9 cellular contexts compared by ENCODE assay signal in genomic region chr10:72254891-72255568, GRCh38. TPM values are rescaled to one million over a fixed set of nuclear protein-coding genes. Genes with fewer than 3 reads are reported as not detected.
A peak's percentile ranks its signal among the peaks of the same experiment; 100 is the strongest.
DNase-seq lines count a peak whose midpoint lies in the region; ATAC-seq and TF ChIP-seq lines count a peak whose summit lies in the region.
"Had no signal": no experiment of that assay in that cellular context is flagged by ENCODE, and none has a peak within 500 bp of the region (broad histone marks: within the 10 kb centered on the region; RNA-seq: fewer than 3 reads in every experiment).

No MANE protein-coding gene starts in this region.

- H3K27ac ChIP-seq in angular gyrus (ENCODE audit: low read depth, low read length) (peak overlapping the region; percentile 100), osteoblast (ENCODE audit: low read depth, low read length) (no peak overlapping the region)
- H3K27ac ChIP-seq: neutrophil had no signal

- no peaks in the 10 kb centered on the region for H3K36me3 ChIP-seq in osteoblast (ENCODE audit: insufficient read depth, low read length)
- H3K36me3 ChIP-seq: neutrophil had no signal

- no peaks in the 10 kb centered on the region for H3K9me3 ChIP-seq in osteoblast (ENCODE audit: low read depth, low read length)
- H3K9me3 ChIP-seq: neutrophil had no signal

- ATAC-seq in HG02798 (IDR thresholded peaks at IDR 0.05; ENCODE audit: poor library complexity, unreplicated experiment) (no peak), HG02884 (IDR thresholded peaks at IDR 0.05; ENCODE audit: unreplicated experiment) (no peak)

- H3K27me3 ChIP-seq in osteoblast (ENCODE audit: insufficient read depth, low read length), result no peaks in the 10 kb centered on the region
- H3K27me3 ChIP-seq: neutrophil had no signal

- no peaks in the 10 kb centered on the region for H3K79me2 ChIP-seq in osteoblast (ENCODE audit: insufficient read depth, low read length)

- H4K20me1 ChIP-seq in osteoblast (ENCODE audit: insufficient read depth, low read length), result no peaks in the 10 kb centered on the region

- TF ChIP-seq CTCF in GM20000 (IDR thresholded peaks at IDR 0.05; ENCODE audit: extremely low read depth, missing control alignments) (no peak), osteoblast (IDR thresholded peaks at IDR 0.05; ENCODE audit: extremely low read depth, low read depth, low read length) (no peak)

- intact Hi-C loops in cardiac septum (cut with DNase I), result no loop called here

- peak overlapping the region; percentile 54 for H3K4me2 ChIP-seq in osteoblast (ENCODE audit: insufficient read depth, low read length)

- H2AFZ ChIP-seq in osteoblast (ENCODE audit: low read length), result peak overlapping the region; percentile 95

- DNase-seq in AG08395 (ENCODE audit: low spot score) (peak; percentile 90), GM20000 (ENCODE audit: low spot score) (peak; percentile 47), NOMO-1 (lab: John Stamatoyannopoulos, UW; ENCODE audit: unreplicated experiment in 2 of 2) (peak; percentile 58 to 67), cardiac septum (ENCODE audit: low spot score) (peak; percentile 89), osteoblast (ENCODE audit: insufficient read length, low spot score, missing footprints) (peak; percentile 93)

- H3K4me3 ChIP-seq in osteoblast (ENCODE audit: insufficient read depth, low read length), result peak overlapping the region; percentile 20

- peaks cover 21% of the 10 kb centered on the region for H3K4me1 ChIP-seq in osteoblast (ENCODE audit: insufficient read depth, low read length)

RNA-seq across cellular contexts. Expression of gene DDIT4, which starts 18.7 kb away (rescaled TPM):
- total RNA-seq in cardiac septum (22.6 TPM), osteoblast (366 and 522 TPM in 2 replicates)

RNA-seq across cellular contexts. Expression of gene ASCC1, which starts 39.0 kb away (rescaled TPM):
- total RNA-seq in cardiac septum (21.2 TPM), osteoblast (40.2 and 50.1 TPM in 2 replicates)

RNA-seq across cellular contexts. Expression of gene ANAPC16, which starts 39.2 kb away (rescaled TPM):
- total RNA-seq in cardiac septum (171 TPM), osteoblast (50.7 and 58.0 TPM in 2 replicates)

Comparison
In these comparisons a context has a peak if more than half of its experiments do, and no peak if none do; other contexts are left out.
1. RNA of gene DDIT4, which starts 18.7 kb away (total RNA-seq): 366 to 522 TPM in osteoblast; 22.6 TPM in cardiac septum (single experiment); every median in the first group is over 10 times any median in the second.
2. Peak in every context shown above with its lines, with median percentiles within 50 percentile points of each other: DNase-seq.